Comparison of ENCODE assay signal across 5 cellular contexts in genomic region chr15:89782619-89782950, GRCh38. TPM values are rescaled to one million over a fixed set of nuclear protein-coding genes. Genes with fewer than 3 reads are reported as not detected.
"Had no signal": no experiment of that assay in that cellular context is flagged by ENCODE, and none has a peak within 500 bp of the region (broad histone marks: within the 10 kb centered on the region; RNA-seq: fewer than 3 reads in every experiment).

No MANE protein-coding gene starts in this region.

RNA-seq across cellular contexts. Expression of gene MESP2, which starts 6.5 kb away (rescaled TPM):
- total RNA-seq: aorta, pulmonary artery endothelial cell, stomach, temporal lobe had no signal
- polyA plus RNA-seq: immature natural killer cell had no signal
